Comparison of ENCODE assay signal across 8 cellular contexts in genomic region chr2:32010280-32010669, GRCh38. TPM values are rescaled to one million over a fixed set of nuclear protein-coding genes. Genes with fewer than 3 reads are reported as not detected.
DNase-seq lines count a peak whose midpoint lies in the region; ATAC-seq, FAIRE-seq and TF ChIP-seq lines count a peak whose summit lies in the region.
"Not testable (repeated sequence)": the region's sequence is repeated elsewhere in the genome, so short reads cannot be mapped to it uniquely, and the experiment has no call there.

No MANE protein-coding gene starts in this region.

- 0% methylated on average over 9 of the region's 43 CpGs for WGBS in GM12878 (ENCODE audit: insufficient coverage, insufficient replicate concordance, low lambda C conversion rate, missing lambda C conversion rate)
- WGBS in hepatocyte (ENCODE audit: low lambda C conversion rate, missing lambda C conversion rate), result 0% methylated on average over 2 of the region's 43 CpGs
- 1% methylated on average over 30 to 32 of the region's 43 CpGs for WGBS in sigmoid colon, 2 donors
- WGBS in urinary bladder, result 2% methylated on average over 26 of the region's 43 CpGs

- not testable (repeated sequence) for TF ChIP-seq POLR2A in GM12878 (IDR thresholded peaks at IDR 0.05; ENCODE audit: low read depth, low read length); sigmoid colon (IDR thresholded peaks at IDR 0.05)

- RAD21 ChIA-PET in GM12878 (lab: Charles Lee; ENCODE audit: unreplicated experiment), result interaction anchor here (0.6 to 1.6 kb wide), 2 partner anchors 57 to 123 kb away, joined by 3 read pairs; no protein-coding TSS in a partner anchor

- in situ Hi-C loops in GM12878 (cut with MboI), result not testable (repeated sequence)

- intact Hi-C loops in GM12878 (cut with micrococcal nuclease; ENCODE audit: unreplicated experiment), result not testable (repeated sequence)
- intact Hi-C loops in sigmoid colon (cut with DNase I), result loop anchor here (10.0 kb wide), 1 partner anchor 1785 kb away; no protein-coding TSS in a partner anchor

- peaks cover 40% of the 10 kb centered on the region for H3K4me1 Mint-ChIP-seq in WTC11

- CTCF ChIA-PET in WTC11 (lab: Charles Lee), result not testable (repeated sequence)
- CTCF ChIA-PET in GM12878 (lab: Yijun Ruan, JAX), result interaction anchor here (1.6 kb wide), 1 partner anchor 35 kb away, joined by 4 read pairs; no protein-coding TSS in a partner anchor

- ATAC-seq in GM18520 (IDR thresholded peaks at IDR 0.05; ENCODE audit: unreplicated experiment) (peak; percentile 20), HG02852 (IDR thresholded peaks at IDR 0.05; ENCODE audit: unreplicated experiment) (peak; percentile 64), WTC11 (peak; percentile 56), GM12878 (peak; percentile 73)

- SMC1A ChIA-PET in GM12878 (lab: Charles Lee; ENCODE audit: uncharacterized antibody, unreplicated experiment), result not testable (repeated sequence)

- not testable (repeated sequence) for TF ChIP-seq CTCF in WTC11 (IDR thresholded peaks at IDR 0.05); GM12878 (IDR thresholded peaks at IDR 0.05 in 2 of 3, conservative IDR thresholded peaks at IDR 0.05 in 1 of 3; ENCODE audit: control insufficient read depth in 2 of 3, extremely low read depth in 1 of 3, insufficient read depth in 1 of 3, low read depth in 3 of 3, low read length in 3 of 3); hepatocyte (IDR thresholded peaks at IDR 0.05; ENCODE audit: poor library complexity); sigmoid colon (IDR thresholded peaks at IDR 0.05)

- not testable (repeated sequence) for H3K36me3 ChIP-seq in GM12878 (ENCODE audit: control insufficient read depth in 2 of 2, insufficient read depth in 2 of 2, low read length in 1 of 2); hepatocyte (replicated peaks; ENCODE audit: insufficient read depth, low read depth); urinary bladder (ENCODE audit: insufficient read depth)
- peaks cover 0 to 13% (median 0%) of the 10 kb centered on the region in 4 donors for H3K36me3 ChIP-seq in sigmoid colon

- POLR2A ChIA-PET in WTC11 (lab: Charles Lee), result interaction anchor here (0.6 to 2.1 kb wide), 3 partner anchors 29 to 52 kb away, joined by 3 to 7 read pairs (median 3); partner anchors contain the start of gene DPY30
- POLR2A ChIA-PET in GM12878 (lab: Charles Lee), result not testable (repeated sequence)

- not testable (repeated sequence) for H3K4me2 ChIP-seq in GM12878 (ENCODE audit: control insufficient read depth, insufficient read depth); hepatocyte

- H3K9ac ChIP-seq in GM12878 (ENCODE audit: control insufficient read depth, insufficient read depth, low read length), result not testable (repeated sequence)

- not testable (repeated sequence) for H4K20me1 ChIP-seq in GM12878 (ENCODE audit: control insufficient read depth, insufficient read depth)
- H4K20me1 ChIP-seq in hepatocyte (ENCODE audit: insufficient read depth, poor library complexity, severe bottlenecking), result peaks cover 41% of the 10 kb centered on the region

- H3K9me2 ChIP-seq in hepatocyte (replicated peaks; ENCODE audit: insufficient read depth), result not testable (repeated sequence)

- H3K27me3 ChIP-seq in GM12878 (replicated peaks in 1 of 2; ENCODE audit: control insufficient read depth in 2 of 2, insufficient read depth in 2 of 2, low read length in 1 of 2); hepatocyte; sigmoid colon: not testable (repeated sequence)

- BruUV-seq in GM12878 (replicated peaks; lab: Mats Ljungman, UMichigan), result not testable (repeated sequence)

- H3K9me3 Mint-ChIP-seq in WTC11, result not testable (repeated sequence)

- H3K4me3 Mint-ChIP-seq in WTC11, result peak overlapping the region; percentile 43; the same call in 1 of the 2 replicates

- H3K79me2 ChIP-seq in GM12878 (ENCODE audit: control insufficient read depth, insufficient read depth, low read length) (peaks cover 48% of the 10 kb centered on the region), hepatocyte (peaks cover 44% of the 10 kb centered on the region)

- not testable (repeated sequence) for TF ChIP-seq RAD21 in GM12878 (IDR thresholded peaks at IDR 0.05; ENCODE audit: insufficient read depth, low read depth, low read length)

- not testable (repeated sequence) for H3K27ac Mint-ChIP-seq in WTC11

- not testable (repeated sequence) for H3K36me3 Mint-ChIP-seq in WTC11

- DNase-seq in NCI-H146 (lab: John Stamatoyannopoulos, UW) (peak; percentile 60), WTC11 (ENCODE audit: low spot score) (peak; percentile 51), sigmoid colon (peak; percentile 76)
- DNase-seq in GM12878 (ENCODE audit: low read depth, low spot score); hepatocyte (ENCODE audit: low spot score): not testable (repeated sequence)

- H2AFZ ChIP-seq in GM12878 (ENCODE audit: control insufficient read depth, low read depth, low read length); hepatocyte: not testable (repeated sequence)

- H3K4me1 ChIP-seq in GM12878 (ENCODE audit: control insufficient read depth, insufficient read depth, low read length) (peaks cover 17% of the 10 kb centered on the region), hepatocyte (ENCODE audit: insufficient read depth) (peaks cover 20% of the 10 kb centered on the region), sigmoid colon (peaks cover 3 to 44% (median 23%) of the 10 kb centered on the region in 4 donors)
- H3K4me1 ChIP-seq in urinary bladder (ENCODE audit: insufficient read depth), result not testable (repeated sequence)

- H3K27ac ChIP-seq in GM12878 (ENCODE audit: control insufficient read depth, insufficient read depth), result not testable (repeated sequence)
- H3K27ac ChIP-seq in hepatocyte (peak overlapping the region; percentile 98), sigmoid colon (peak overlapping the region; percentile 91 to 95 (median 92)), urinary bladder (ENCODE audit: low read depth) (peak overlapping the region; percentile 83)

- H3K9me3 ChIP-seq in GM12878 (replicated peaks; ENCODE audit: control insufficient read depth, insufficient read depth, low read length); hepatocyte (ENCODE audit: low read depth); sigmoid colon: not testable (repeated sequence)

- H3K27me3 Mint-ChIP-seq in WTC11 (ENCODE audit: low read depth), result not testable (repeated sequence)

- not testable (repeated sequence) for TF ChIP-seq EP300 in GM12878 (IDR thresholded peaks at IDR 0.05; ENCODE audit: borderline replicate concordance in 1 of 2, control insufficient read depth in 1 of 2, low read depth in 2 of 2, low read length in 2 of 2); sigmoid colon (IDR thresholded peaks at IDR 0.05)

- not testable (repeated sequence) for FAIRE-seq in GM12878 (lab: Jason Lieb, UNC)

- H3K4me3 ChIP-seq in GM12878, result not testable (repeated sequence)
- H3K4me3 ChIP-seq in hepatocyte (peak overlapping the region; percentile 16), sigmoid colon (peak overlapping the region; percentile 64 to 97 (median 88)), urinary bladder (ENCODE audit: low read depth, low read length) (peak overlapping the region; percentile 87)

RNA-seq across cellular contexts. Expression of gene MEMO1, which starts 0.5 kb away (rescaled TPM):
- total RNA-seq in WTC11 (2021) (43.1 to 45.5 TPM (median 44.4 TPM) in 3 replicates), GM12878 (2014; rRNA removed) (39.5 and 39.8 TPM in 2 replicates), GM12878 (2014; rRNA removed; fragmentation: Illumina TruSeq; extraction: Trizol) (62.6 and 66.1 TPM in 2 replicates), GM12878 (2021) (66.7 and 68.4 TPM in 2 replicates), hepatocyte (26.0 and 58.8 TPM in 2 replicates), sigmoid colon (10 to 100 TPM; 18.3 to 39.6 (median 24.6) TPM), urinary bladder (56.0 TPM)
- 61.0 and 68.9 TPM in 2 replicates for total RNA-seq in GM12878 (2013; cell fraction: nucleolus; rRNA removed)
- 37.4 TPM for polyA plus RNA-seq in GM12878 (2011; ENCODE audit: low read depth)
- polyA plus RNA-seq in GM12878 (2011; rRNA removed) (79.6 and 91.7 TPM in 2 replicates), GM12878 (2014; fragmentation: Illumina TruSeq; extraction: Trizol) (67.7 and 70.4 TPM in 2 replicates), GM12878 (2014; fragmentation: Nextera tagmentation; extraction: Ambion mirVana) (10 to 100 TPM; 73.9 to 99.1 TPM), GM12878 (2014; rRNA removed) (69.6 and 74.9 TPM in 2 replicates), GM12878 (2016; fragmentation: Nextera tagmentation; extraction: Ambion mirVana) (10 to 100 TPM; 68.2 to 79.9 TPM), hepatocyte (35.1 and 43.9 TPM in 2 replicates), sigmoid colon (10 to 100 TPM; 23.4 to 35.6 (median 32.3) TPM), urinary bladder (34.7 TPM)
- 37.9 and 50.4 TPM in 2 replicates for polyA plus RNA-seq in GM12878 (2011; cell fraction: cytosol; rRNA removed)
- 44.6 and 47.1 TPM in 2 replicates for polyA plus RNA-seq in GM12878 (2011; cell fraction: nucleus; rRNA removed)
- 42.1 and 51.1 TPM in 2 replicates for polyA plus RNA-seq in GM12878 (2012)
- polyA minus RNA-seq in GM12878 (2011; rRNA and poly(A)+ RNA removed), result 58.7 and 61.4 TPM in 2 replicates
- polyA minus RNA-seq in GM12878 (2011; cell fraction: cytosol; rRNA and poly(A)+ RNA removed), result 21.1 and 23.0 TPM in 2 replicates
- 24.7 and 40.9 TPM in 2 replicates for polyA minus RNA-seq in GM12878 (2011; cell fraction: nucleus; rRNA and poly(A)+ RNA removed)

RNA-seq across cellular contexts. Expression of gene DPY30, which starts 29.3 kb away (rescaled TPM):
- total RNA-seq in WTC11 (2021) (116 to 136 TPM (median 135 TPM) in 3 replicates), GM12878 (2014; rRNA removed) (45.8 and 55.9 TPM in 2 replicates), GM12878 (2014; rRNA removed; fragmentation: Illumina TruSeq; extraction: Trizol) (65.3 and 68.6 TPM in 2 replicates), GM12878 (2021) (50.3 and 55.9 TPM in 2 replicates), hepatocyte (108 and 120 TPM in 2 replicates), sigmoid colon (100 to 1,000 TPM in 1 of 4 donors, 10 to 100 TPM in 3; 67.2 to 102 (median 69.0) TPM), urinary bladder (59.8 TPM)
- 15.5 and 23.9 TPM in 2 replicates for total RNA-seq in GM12878 (2013; cell fraction: nucleolus; rRNA removed)
- polyA plus RNA-seq in GM12878 (2011; ENCODE audit: low read depth), result 96.5 TPM
- polyA plus RNA-seq in GM12878 (2011; rRNA removed) (95.0 and 148 TPM in 2 replicates), GM12878 (2014; fragmentation: Illumina TruSeq; extraction: Trizol) (83.4 and 103 TPM in 2 replicates), GM12878 (2014; fragmentation: Nextera tagmentation; extraction: Ambion mirVana) (100 to 1,000 TPM; 287 to 307 TPM), GM12878 (2014; rRNA removed) (49.9 and 63.9 TPM in 2 replicates), GM12878 (2016; fragmentation: Nextera tagmentation; extraction: Ambion mirVana) (100 to 1,000 TPM; 149 to 161 TPM), hepatocyte (117 and 121 TPM in 2 replicates), sigmoid colon (100 to 1,000 TPM in 2 of 3 donors, 10 to 100 TPM in 1; 60.6 to 133 (median 102) TPM), urinary bladder (77.1 TPM)
- 45.6 and 58.0 TPM in 2 replicates for polyA plus RNA-seq in GM12878 (2011; cell fraction: cytosol; rRNA removed)
- polyA plus RNA-seq in GM12878 (2011; cell fraction: nucleus; rRNA removed), result 33.2 and 38.4 TPM in 2 replicates
- polyA plus RNA-seq in GM12878 (2012), result 72.7 and 80.4 TPM in 2 replicates
- 19.8 and 22.3 TPM in 2 replicates for polyA minus RNA-seq in GM12878 (2011; rRNA and poly(A)+ RNA removed)
- polyA minus RNA-seq in GM12878 (2011; cell fraction: cytosol; rRNA and poly(A)+ RNA removed), result 11.8 and 13.4 TPM in 2 replicates
- 6.3 and 7.6 TPM in 2 replicates for polyA minus RNA-seq in GM12878 (2011; cell fraction: nucleus; rRNA and poly(A)+ RNA removed)

RNA-seq across cellular contexts. Expression of gene SPAST, which starts 53.1 kb away (rescaled TPM):
- total RNA-seq in WTC11 (2021) (25.9 to 28.4 TPM (median 26.8 TPM) in 3 replicates), GM12878 (2014; rRNA removed) (14.3 and 16.9 TPM in 2 replicates), GM12878 (2014; rRNA removed; fragmentation: Illumina TruSeq; extraction: Trizol) (18.0 and 21.3 TPM in 2 replicates), GM12878 (2021) (13.9 and 16.0 TPM in 2 replicates), hepatocyte (31.1 and 32.4 TPM in 2 replicates), sigmoid colon (10 to 100 TPM; 12.2 to 24.2 (median 15.1) TPM), urinary bladder (50.2 TPM)
- total RNA-seq in GM12878 (2013; cell fraction: nucleolus; rRNA removed), result 22.5 and 22.6 TPM in 2 replicates
- 2.9 TPM for polyA plus RNA-seq in GM12878 (2011; ENCODE audit: low read depth)
- polyA plus RNA-seq in GM12878 (2011; rRNA removed) (10.9 and 17.9 TPM in 2 replicates), GM12878 (2014; fragmentation: Illumina TruSeq; extraction: Trizol) (15.6 and 19.6 TPM in 2 replicates), GM12878 (2014; fragmentation: Nextera tagmentation; extraction: Ambion mirVana) (1 to 10 TPM; 4.3 to 8.4 TPM), GM12878 (2014; rRNA removed) (7.1 and 8.5 TPM in 2 replicates), GM12878 (2016; fragmentation: Nextera tagmentation; extraction: Ambion mirVana) (1 to 10 TPM; 7.7 to 9.1 TPM), hepatocyte (8.9 and 9.0 TPM in 2 replicates), sigmoid colon (1 to 10 TPM; 4.6 to 6.3 (median 6.0) TPM), urinary bladder (6.8 TPM)
- polyA plus RNA-seq in GM12878 (2011; cell fraction: cytosol; rRNA removed), result 5.1 and 6.2 TPM in 2 replicates
- polyA plus RNA-seq in GM12878 (2011; cell fraction: nucleus; rRNA removed), result 2.6 and 5.1 TPM in 2 replicates
- 4.4 and 5.0 TPM in 2 replicates for polyA plus RNA-seq in GM12878 (2012)
- 12.8 and 16.0 TPM in 2 replicates for polyA minus RNA-seq in GM12878 (2011; rRNA and poly(A)+ RNA removed)
- polyA minus RNA-seq in GM12878 (2011; cell fraction: cytosol; rRNA and poly(A)+ RNA removed), result 9.6 and 9.8 TPM in 2 replicates
- polyA minus RNA-seq in GM12878 (2011; cell fraction: nucleus; rRNA and poly(A)+ RNA removed), result 8.2 and 13.7 TPM in 2 replicates

Comparison
In these comparisons a context has a peak if more than half of its experiments do, and no peak if none do; other contexts are left out.
1. ATAC-seq: peak in every context shown above with its lines; median percentile 73 in GM12878; 64 in HG02852; 56 in WTC11; 20 in GM18520.